In the genomic region with DNA sequence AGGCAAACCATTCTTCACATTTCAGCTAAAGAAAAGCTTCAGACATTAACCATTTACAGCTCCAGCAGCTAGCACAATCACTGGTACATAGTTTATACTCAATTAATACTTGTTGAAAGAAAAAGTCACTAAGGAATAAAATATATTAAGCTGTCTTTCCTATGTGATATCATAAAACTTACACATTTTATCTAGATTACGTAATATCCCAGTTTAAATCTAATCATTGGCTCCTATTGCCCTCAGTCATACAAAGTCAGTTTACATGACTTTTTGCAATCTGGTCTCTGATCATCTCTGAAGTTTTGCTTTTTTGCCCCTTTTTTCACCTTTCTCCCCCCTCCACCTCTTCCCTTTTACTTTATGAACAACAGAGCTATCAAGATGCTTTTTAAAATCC, we compare ENCODE assay signal across 27 cellular contexts.
"Had no signal": no experiment of that assay in that cellular context is flagged by ENCODE, and none has a peak within 500 bp of the region (broad histone marks: within the 10 kb centered on the region; RNA-seq: fewer than 3 reads in every experiment).

No MANE protein-coding gene starts in this region.

- H2AFZ ChIP-seq: hepatocyte had no signal

- DNase-seq: cerebellar nuclear complex; dorsolateral prefrontal cortex; effector CD4-positive, alpha-beta T cell; foreskin keratinocyte; heart left ventricle; kidney; mesendoderm; natural killer cell; nucleus accumbens; sigmoid colon; stimulated activated CD4-positive, alpha-beta T cell treated with anti-CD3 and anti-CD28 coated beads, Interleukin-2, amount 100 ng/mL, for 24 hours; stimulated activated CD4-positive, alpha-beta T cell treated with anti-CD3 and anti-CD28 coated beads, Interleukin-4, amount 100 ng/mL, for 24 hours; stimulated activated naive CD8-positive, alpha-beta T cell treated with anti-CD3 and anti-CD28 coated beads, Interleukin-15, Interleukin-2, amounts not matched to agents 100 U/mL and 50 U/mL, for 24 hours; substantia nigra; testis; tibial artery; uterus had no signal

- H3K27me3 ChIP-seq: dorsolateral prefrontal cortex, esophagus muscularis mucosa, foreskin keratinocyte, gastroesophageal sphincter, heart left ventricle, hepatocyte, right atrium auricular region, sigmoid colon, testis, tibial artery, uterus had no signal

- H3K36me3 ChIP-seq: esophagus muscularis mucosa, gastroesophageal sphincter, heart left ventricle, prostate gland, right atrium auricular region, sigmoid colon, tibial artery, uterus had no signal

- H3K9me3 Mint-ChIP-seq: natural killer cell; stimulated activated effector memory CD8-positive, alpha-beta T cell treated with anti-CD3 and anti-CD28 coated beads, Interleukin-12 subunit alpha, Interleukin-12 subunit beta, amount 100 ng/mL, for 72 hours; type B pancreatic cell had no signal

- H3K27ac ChIP-seq: dorsolateral prefrontal cortex, epithelial cell of prostate, esophagus muscularis mucosa, foreskin keratinocyte, gastroesophageal sphincter, heart left ventricle, hepatocyte, prostate gland, right atrium auricular region, sigmoid colon, testis, tibial artery, uterus had no signal

- H3K9me3 ChIP-seq: esophagus muscularis mucosa, gastroesophageal sphincter, heart left ventricle, prostate gland, right atrium auricular region, sigmoid colon, testis, tibial artery, uterus had no signal

- H3K4me1 Mint-ChIP-seq: natural killer cell; stimulated activated effector memory CD8-positive, alpha-beta T cell treated with anti-CD3 and anti-CD28 coated beads, Interleukin-12 subunit alpha, Interleukin-12 subunit beta, amount 100 ng/mL, for 72 hours had no signal

- H3K27ac Mint-ChIP-seq: natural killer cell; stimulated activated effector memory CD8-positive, alpha-beta T cell treated with anti-CD3 and anti-CD28 coated beads, Interleukin-12 subunit alpha, Interleukin-12 subunit beta, amount 100 ng/mL, for 72 hours; type B pancreatic cell had no signal

- H3K36me3 Mint-ChIP-seq: natural killer cell; stimulated activated effector memory CD8-positive, alpha-beta T cell treated with anti-CD3 and anti-CD28 coated beads, Interleukin-12 subunit alpha, Interleukin-12 subunit beta, amount 100 ng/mL, for 72 hours; type B pancreatic cell had no signal

- H3K4me3 Mint-ChIP-seq: natural killer cell; stimulated activated effector memory CD8-positive, alpha-beta T cell treated with anti-CD3 and anti-CD28 coated beads, Interleukin-12 subunit alpha, Interleukin-12 subunit beta, amount 100 ng/mL, for 72 hours; type B pancreatic cell had no signal

- H3K27me3 Mint-ChIP-seq: type B pancreatic cell had no signal

- H3K4me2 ChIP-seq: hepatocyte had no signal

- ATAC-seq: foreskin keratinocyte; gastroesophageal sphincter; heart left ventricle; left lobe of liver; natural killer cell; stimulated activated effector memory CD8-positive, alpha-beta T cell treated with anti-CD3 and anti-CD28 coated beads, Interleukin-12 subunit alpha, Interleukin-12 subunit beta, amount 100 ng/mL, for 72 hours; stimulated activated naive CD8-positive, alpha-beta T cell treated with anti-CD3 and anti-CD28 coated beads, Interleukin-15, Interleukin-2, amounts not matched to agents 100 U/mL and 50 U/mL, for 24 hours had no signal

- H3K4me3 ChIP-seq: dorsolateral prefrontal cortex, esophagus muscularis mucosa, gastroesophageal sphincter, heart left ventricle, hepatocyte, lung, prostate gland, right atrium auricular region, sigmoid colon, testis, tibial artery, uterus had no signal

- H3K4me1 ChIP-seq: esophagus muscularis mucosa, foreskin keratinocyte, gastroesophageal sphincter, heart left ventricle, prostate gland, right atrium auricular region, sigmoid colon, testis, tibial artery, uterus had no signal
